Comparison of ENCODE assay signal across 2 cellular contexts in genomic region chr22:46076651-46077339, GRCh38.
TF ChIP-seq lines count a peak whose summit lies in the region.

No MANE protein-coding gene starts in this region.

TF ChIP-seq in SK-N-SH, 30 proteins besides CTCF, POLR2A, EP300 and RAD21 (continued from another document):
- TF ChIP-seq PBX3 (IDR thresholded peaks at IDR 0.05) (no peak), ELF1 (IDR thresholded peaks at IDR 0.05) (0 out of 2 replicates have a peak, but pooled peaks have one; percentile 11), NRF1 (IDR thresholded peaks at IDR 0.05; ENCODE audit: low read depth, low read length) (no peak)

TF ChIP-seq in SK-N-SH treated with all-trans-retinoic acid at 6 μM for 48 hours, 23 proteins besides CTCF, POLR2A, EP300 and RAD21:
- no peak for TF ChIP-seq TSHZ2 (CRISPR knock-in tag; IDR thresholded peaks at IDR 0.05)
- TF ChIP-seq OSR1 (CRISPR knock-in tag; IDR thresholded peaks at IDR 0.05), result no peak
- TF ChIP-seq RARB (CRISPR knock-in tag; IDR thresholded peaks at IDR 0.05), result no peak
- no peak for TF ChIP-seq BACH2 (CRISPR knock-in tag; IDR thresholded peaks at IDR 0.05; ENCODE audit: borderline replicate concordance)
- no peak for TF ChIP-seq ZFP30 (CRISPR knock-in tag; IDR thresholded peaks at IDR 0.05)
- TF ChIP-seq PPARA (CRISPR knock-in tag; IDR thresholded peaks at IDR 0.05; ENCODE audit: borderline replicate concordance), result no peak
- no peak for TF ChIP-seq GLIS3 (CRISPR knock-in tag; IDR thresholded peaks at IDR 0.05)
- TF ChIP-seq ARNTL (CRISPR knock-in tag; IDR thresholded peaks at IDR 0.05; ENCODE audit: borderline replicate concordance, low read depth), result no peak
- no peak for TF ChIP-seq TCF4 (CRISPR knock-in tag; IDR thresholded peaks at IDR 0.05; ENCODE audit: borderline replicate concordance)
- no peak for TF ChIP-seq ZNF70 (CRISPR knock-in tag; IDR thresholded peaks at IDR 0.05)
- no peak for TF ChIP-seq SNAI2 (CRISPR knock-in tag; IDR thresholded peaks at IDR 0.05)
- no peak for TF ChIP-seq ESRRG (CRISPR knock-in tag; IDR thresholded peaks at IDR 0.05)
- no peak for TF ChIP-seq ZFP3 (CRISPR knock-in tag; IDR thresholded peaks at IDR 0.05)
- no peak for TF ChIP-seq CSRNP3 (CRISPR knock-in tag; IDR thresholded peaks at IDR 0.05)
- TF ChIP-seq ZNF565 (CRISPR knock-in tag; conservative IDR thresholded peaks at IDR 0.05; ENCODE audit: low read depth), result no peak
